ENCODE assay signal across 11 cellular contexts in genomic region chr14:59166258-59166657, GRCh38.
"Had no signal": no experiment of that assay in that cellular context is flagged by ENCODE, and none has a peak within 500 bp of the region (broad histone marks: within the 10 kb centered on the region; RNA-seq: fewer than 3 reads in every experiment).

No MANE protein-coding gene starts in this region.

- H3K9me3 ChIP-seq: HAP-1 had no signal

- FAIRE-seq: H1, H54 had no signal

- H3K36me3 ChIP-seq: HAP-1 had no signal

- H3K27ac ChIP-seq: GM23248 had no signal

- ATAC-seq: GM23338, HCT116 had no signal

- H3K4me3 ChIP-seq: GM23248, GM23338, HAP-1 had no signal

- H3K4me2 ChIP-seq: GM23338 had no signal

- DNase-seq: GM23248, GOT3, H7, H9, HCEC 1CT, HFFc6 had no signal

- H3K9ac ChIP-seq: GM23248 had no signal

- H2AFZ ChIP-seq: GM23248, GM23338 had no signal
